Comparison of ENCODE assay signal across 27 cellular contexts in genomic region chrX:108178099-108178498, GRCh38.
"Had no signal": no experiment of that assay in that cellular context is flagged by ENCODE, and none has a peak within 500 bp of the region (broad histone marks: within the 10 kb centered on the region; RNA-seq: fewer than 3 reads in every experiment).

No MANE protein-coding gene starts in this region.

- H3K9me3 ChIP-seq: adrenal gland, pancreas, right atrium auricular region, upper lobe of left lung, vagina had no signal

- H3K4me1 Mint-ChIP-seq: activated naive CD8-positive, alpha-beta T cell treated with anti-CD3 and anti-CD28 coated beads for 36 hours; naive thymus-derived CD4-positive, alpha-beta T cell; stimulated activated memory B cell treated with anti-CD40 and anti-IgM and Interleukin-4, amounts not matched to agents 10 μg/mL and 1 μg/mL and 100 μg/mL, for 72 hours; stimulated activated naive CD8-positive, alpha-beta T cell treated with anti-CD3 and anti-CD28 coated beads, Interleukin-15, amount 100 ng/mL, for 72 hours had no signal

- H3K27ac Mint-ChIP-seq: activated naive CD4-positive, alpha-beta T cell treated with anti-CD3 and anti-CD28 coated beads for 36 hours; activated naive CD8-positive, alpha-beta T cell treated with anti-CD3 and anti-CD28 coated beads for 36 hours; activated T-helper 1 cell treated with anti-CD3 and anti-CD28 coated beads, Interleukin-12 subunit alpha, Interleukin-12 subunit beta, Interleukin-2, Interleukin-4 antibody, amounts not matched to agents 30 ng/mL and 10 ng/mL and 1 ng/mL, durations not matched to agents 14 hours and 24 hours and 36 hours; naive thymus-derived CD4-positive, alpha-beta T cell; stimulated activated memory B cell treated with anti-CD40 and anti-IgM and Interleukin-4, amounts not matched to agents 10 μg/mL and 1 μg/mL and 100 μg/mL, for 72 hours; stimulated activated naive CD8-positive, alpha-beta T cell treated with anti-CD3 and anti-CD28 coated beads, Interleukin-15, amount 100 ng/mL, for 72 hours had no signal

- H3K36me3 ChIP-seq: adrenal gland, brain microvascular endothelial cell, pancreas, right atrium auricular region, upper lobe of left lung, vagina had no signal

- ATAC-seq: esophagus mucosa; naive thymus-derived CD4-positive, alpha-beta T cell; pancreas; stimulated activated memory B cell treated with anti-CD40 and anti-IgM and Interleukin-4, amounts not matched to agents 10 μg/mL and 1 μg/mL and 100 μg/mL, for 72 hours; stimulated activated naive CD8-positive, alpha-beta T cell treated with anti-CD3 and anti-CD28 coated beads, Interleukin-15, amount 100 ng/mL, for 72 hours had no signal

- H3K4me1 ChIP-seq: adrenal gland, pancreas, right atrium auricular region, upper lobe of left lung, vagina had no signal

- H3K4me3 Mint-ChIP-seq: activated naive CD4-positive, alpha-beta T cell treated with anti-CD3 and anti-CD28 coated beads for 36 hours; activated naive CD8-positive, alpha-beta T cell treated with anti-CD3 and anti-CD28 coated beads for 36 hours; activated T-helper 1 cell treated with anti-CD3 and anti-CD28 coated beads, Interleukin-12 subunit alpha, Interleukin-12 subunit beta, Interleukin-2, Interleukin-4 antibody, amounts not matched to agents 30 ng/mL and 10 ng/mL and 1 ng/mL, durations not matched to agents 14 hours and 24 hours and 36 hours; naive thymus-derived CD4-positive, alpha-beta T cell; stimulated activated memory B cell treated with anti-CD40 and anti-IgM and Interleukin-4, amounts not matched to agents 10 μg/mL and 1 μg/mL and 100 μg/mL, for 72 hours; stimulated activated naive CD8-positive, alpha-beta T cell treated with anti-CD3 and anti-CD28 coated beads, Interleukin-15, amount 100 ng/mL, for 72 hours had no signal

- H3K27me3 ChIP-seq: adrenal gland, brain microvascular endothelial cell, right atrium auricular region, upper lobe of left lung, vagina had no signal

- H3K36me3 Mint-ChIP-seq: activated naive CD8-positive, alpha-beta T cell treated with anti-CD3 and anti-CD28 coated beads for 36 hours; naive thymus-derived CD4-positive, alpha-beta T cell; stimulated activated memory B cell treated with anti-CD40 and anti-IgM and Interleukin-4, amounts not matched to agents 10 μg/mL and 1 μg/mL and 100 μg/mL, for 72 hours had no signal

- H3K27me3 Mint-ChIP-seq: activated naive CD8-positive, alpha-beta T cell treated with anti-CD3 and anti-CD28 coated beads for 36 hours; naive thymus-derived CD4-positive, alpha-beta T cell; stimulated activated memory B cell treated with anti-CD40 and anti-IgM and Interleukin-4, amounts not matched to agents 10 μg/mL and 1 μg/mL and 100 μg/mL, for 72 hours; stimulated activated naive CD8-positive, alpha-beta T cell treated with anti-CD3 and anti-CD28 coated beads, Interleukin-15, amount 100 ng/mL, for 72 hours had no signal

- H3K4me3 ChIP-seq: adrenal gland, pancreas, right atrium auricular region, smooth muscle cell, upper lobe of left lung, vagina had no signal

- DNase-seq: activated CD4-positive, alpha-beta T cell treated with anti-CD3 and anti-CD28 coated beads for 4 hours; activated CD4-positive, alpha-beta T cell treated with anti-CD3 and anti-CD28 coated beads, Interleukin-2, amount 50 U/mL, for 48 hours; activated CD8-positive, alpha-beta memory T cell treated with anti-CD3 and anti-CD28 coated beads, Interleukin-2, amount 50 U/mL, for 4 hours; activated effector memory CD4-positive, alpha-beta T cell treated with anti-CD3 and anti-CD28 coated beads, Interleukin-2, amount 50 U/mL, for 16 hours; activated naive CD4-positive, alpha-beta T cell treated with anti-CD3 and anti-CD28 coated beads for 36 hours; activated naive CD8-positive, alpha-beta T cell treated with anti-CD3 and anti-CD28 coated beads for 36 hours; activated T-cell treated with anti-CD3 and anti-CD28 coated beads, Interleukin-2, amount 50 U/mL, for 1 hour; adrenal gland; aorta; brain microvascular endothelial cell; cortex of kidney; foreskin fibroblast; head of caudate nucleus; naive thymus-derived CD4-positive, alpha-beta T cell; pancreas; stimulated activated CD4-positive, alpha-beta T cell treated with anti-CD3 and anti-CD28 coated beads, Interleukin-1b, Interleukin-23, amount 100 ng/mL, for 48 hours; stimulated activated CD4-positive, alpha-beta T cell treated with anti-CD3 and anti-CD28 coated beads, Interleukin-4, amount 100 ng/mL, for 4 hours; stimulated activated CD8-positive, alpha-beta memory T cell treated with anti-CD3 and anti-CD28 coated beads, Interleukin-4, amount 100 ng/mL, for 48 hours; stimulated activated naive CD8-positive, alpha-beta T cell treated with anti-CD3 and anti-CD28 coated beads, Interleukin-15, amount 100 ng/mL, for 72 hours; substantia nigra; upper lobe of left lung had no signal

- H3K27ac ChIP-seq: adrenal gland, brain microvascular endothelial cell, pancreas, right atrium auricular region, upper lobe of left lung, vagina had no signal

- H3K9me3 Mint-ChIP-seq: activated naive CD4-positive, alpha-beta T cell treated with anti-CD3 and anti-CD28 coated beads for 36 hours; activated naive CD8-positive, alpha-beta T cell treated with anti-CD3 and anti-CD28 coated beads for 36 hours; activated T-helper 1 cell treated with anti-CD3 and anti-CD28 coated beads, Interleukin-12 subunit alpha, Interleukin-12 subunit beta, Interleukin-2, Interleukin-4 antibody, amounts not matched to agents 30 ng/mL and 10 ng/mL and 1 ng/mL, durations not matched to agents 14 hours and 24 hours and 36 hours; naive thymus-derived CD4-positive, alpha-beta T cell; stimulated activated memory B cell treated with anti-CD40 and anti-IgM and Interleukin-4, amounts not matched to agents 10 μg/mL and 1 μg/mL and 100 μg/mL, for 72 hours; stimulated activated naive CD8-positive, alpha-beta T cell treated with anti-CD3 and anti-CD28 coated beads, Interleukin-15, amount 100 ng/mL, for 72 hours had no signal
